In the genomic region with DNA sequence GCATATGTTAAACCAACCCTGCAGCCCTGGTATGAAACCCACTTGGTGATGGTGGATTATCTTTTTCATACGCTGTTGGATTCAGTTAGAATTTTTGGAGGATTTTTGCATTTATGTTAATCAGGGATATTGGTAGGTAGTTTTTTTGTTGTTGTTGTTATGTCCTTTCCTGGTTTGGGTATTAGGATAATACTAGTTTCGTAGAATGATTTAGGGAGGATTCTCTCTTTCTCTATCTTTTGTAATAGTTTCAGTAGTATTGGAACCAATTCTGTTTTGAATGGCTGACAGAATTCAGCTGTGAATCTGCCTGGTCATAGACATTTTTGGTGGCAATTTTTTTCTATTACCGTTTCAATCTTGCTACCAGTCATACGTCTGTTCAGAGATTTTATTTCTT, we compare ENCODE assay signal across 34 cellular contexts.
"Had no signal": no experiment of that assay in that cellular context is flagged by ENCODE, and none has a peak within 500 bp of the region (broad histone marks: within the 10 kb centered on the region; RNA-seq: fewer than 3 reads in every experiment).

No MANE protein-coding gene starts in this region.

- H3K4me1 Mint-ChIP-seq: activated CD8-positive, alpha-beta memory T cell treated with anti-CD3 and anti-CD28 coated beads, Interleukin-2, amount 10 ng/mL, durations not matched to agents 7 days and 5 days; central memory CD8-positive, alpha-beta T cell had no signal

- H3K4me3 ChIP-seq: cardiac muscle cell, colonic mucosa, MG63, Peyer's patch, SJSA1 had no signal

- H3K4me2 ChIP-seq: SK-N-SH had no signal

- H3K27ac ChIP-seq: cardiac muscle cell, colonic mucosa, Peyer's patch, SJSA1 had no signal

- DNase-seq: activated CD4-positive, alpha-beta T cell treated with anti-CD3 and anti-CD28 coated beads, Interleukin-2, amount 50 U/mL, for 1 hour; activated CD8-positive, alpha-beta memory T cell treated with anti-CD3 and anti-CD28 coated beads for 24 hours; activated CD8-positive, alpha-beta memory T cell treated with anti-CD3 and anti-CD28 coated beads, Interleukin-2, amount 10 ng/mL, durations not matched to agents 7 days and 5 days; activated gamma-delta T cell treated with Interleukin-2 at 50 U/mL for 16 hours; amniotic stem cell; aorta; colonic mucosa; Kasumi-1; MG63; MV-4-11; NCI-H1092; NCI-H146; NCI-H187; NCI-H2029 treated with DMSO at 0.1 percent for 48 hours; NCI-H2107; NCI-H2171; NCI-H510A; NCI-H526; NCI-H748 treated with DMSO at 0.1 percent for 48 hours; NK-92 treated with Interleukin-12 subunit alpha and Interleukin-12 subunit beta, amount 100 ng/mL, for 24 hours; PC-3; Peyer's patch; RPMI8226; SHP77 treated with DMSO at 0.1 percent for 48 hours; SK-N-SH had no signal

- ATAC-seq: activated CD8-positive, alpha-beta memory T cell treated with anti-CD3 and anti-CD28 coated beads, Interleukin-2, amount 10 ng/mL, durations not matched to agents 7 days and 5 days; PC-3 had no signal

- H3K36me3 ChIP-seq: cardiac muscle cell, colonic mucosa, MG63, Peyer's patch, SJSA1 had no signal

- H3K9me3 ChIP-seq: colonic mucosa, MG63, Peyer's patch, SJSA1, SK-N-SH had no signal

- H3K9me3 Mint-ChIP-seq: activated naive CD4-positive, alpha-beta T cell treated with anti-CD3 and anti-CD28 coated beads, Interleukin-2, amount 50 U/mL, for 72 hours; central memory CD8-positive, alpha-beta T cell; T-helper 1 cell treated with Interleukin-12 subunit alpha and Interleukin-12 subunit beta and Interleukin-4 antibody, amounts not matched to agents 30 μg/mL and 1 μg/mL, for 36 hours had no signal

- H3K36me3 Mint-ChIP-seq: activated CD4-positive, alpha-beta memory T cell treated with anti-CD3 and anti-CD28 coated beads for 36 hours; activated CD8-positive, alpha-beta memory T cell treated with anti-CD3 and anti-CD28 coated beads, Interleukin-2, amount 10 ng/mL, durations not matched to agents 7 days and 5 days; activated naive CD4-positive, alpha-beta T cell treated with anti-CD3 and anti-CD28 coated beads, Interleukin-2, amount 50 U/mL, for 72 hours had no signal

- H3K27me3 Mint-ChIP-seq: activated CD8-positive, alpha-beta memory T cell treated with anti-CD3 and anti-CD28 coated beads, Interleukin-2, amount 10 ng/mL, durations not matched to agents 7 days and 5 days had no signal

- H3K9ac ChIP-seq: SK-N-SH had no signal

- H3K27me3 ChIP-seq: cardiac muscle cell, colonic mucosa, MG63, Peyer's patch, SJSA1 had no signal

- H3K4me3 Mint-ChIP-seq: activated CD4-positive, alpha-beta memory T cell treated with anti-CD3 and anti-CD28 coated beads for 36 hours; activated CD8-positive, alpha-beta memory T cell treated with anti-CD3 and anti-CD28 coated beads, Interleukin-2, amount 10 ng/mL, durations not matched to agents 7 days and 5 days; activated naive CD4-positive, alpha-beta T cell treated with anti-CD3 and anti-CD28 coated beads for 36 hours; central memory CD8-positive, alpha-beta T cell; T-helper 1 cell treated with Interleukin-12 subunit alpha and Interleukin-12 subunit beta and Interleukin-4 antibody, amounts not matched to agents 30 μg/mL and 1 μg/mL, for 36 hours; T-helper 2 cell treated with Interferon-gamma antibody and Interleukin-4, amounts not matched to agents 5 μg/mL and 100 μg/mL, for 36 hours had no signal

- H3K27ac Mint-ChIP-seq: activated CD4-positive, alpha-beta memory T cell treated with anti-CD3 and anti-CD28 coated beads for 36 hours; activated CD8-positive, alpha-beta memory T cell treated with anti-CD3 and anti-CD28 coated beads, Interleukin-2, amount 10 ng/mL, durations not matched to agents 7 days and 5 days; activated naive CD4-positive, alpha-beta T cell treated with anti-CD3 and anti-CD28 coated beads for 36 hours; activated naive CD4-positive, alpha-beta T cell treated with anti-CD3 and anti-CD28 coated beads, Interleukin-2, amount 50 U/mL, for 72 hours; T-helper 1 cell treated with Interleukin-12 subunit alpha and Interleukin-12 subunit beta and Interleukin-4 antibody, amounts not matched to agents 30 μg/mL and 1 μg/mL, for 36 hours; T-helper 2 cell treated with Interferon-gamma antibody and Interleukin-4, amounts not matched to agents 5 μg/mL and 100 μg/mL, for 36 hours had no signal

- FAIRE-seq: TTC549 had no signal

- H3K4me1 ChIP-seq: colonic mucosa, Peyer's patch, SJSA1 had no signal
